Comparison of ENCODE assay signal across 18 cellular contexts in genomic region chr19:10145031-10145430, GRCh38. TPM values are rescaled to one million over a fixed set of nuclear protein-coding genes. Genes with fewer than 3 reads are reported as not detected.
DNase-seq lines count a peak whose midpoint lies in the region; ATAC-seq and TF ChIP-seq lines count a peak whose summit lies in the region.
"Had no signal": no experiment of that assay in that cellular context is flagged by ENCODE, and none has a peak within 500 bp of the region (broad histone marks: within the 10 kb centered on the region; RNA-seq: fewer than 3 reads in every experiment).

No MANE protein-coding gene starts in this region.

- H4K91ac ChIP-seq in trophoblast cell (ENCODE audit: low read depth, low read length), result no peak overlapping the region

- no peak overlapping the region for H4K12ac ChIP-seq in trophoblast cell (ENCODE audit: low read depth, low read length)

- H3K4me1 Mint-ChIP-seq in activated CD8-positive, alpha-beta memory T cell treated with anti-CD3 and anti-CD28 coated beads, Interleukin-2, amount 10 ng/mL, durations not matched to agents 7 days and 5 days, result peaks cover 29% of the 10 kb centered on the region
- peaks cover 27% of the 10 kb centered on the region for H3K4me1 Mint-ChIP-seq in activated naive CD8-positive, alpha-beta T cell treated with anti-CD3 and anti-CD28 coated beads for 36 hours
- no peaks in the 10 kb centered on the region for H3K4me1 Mint-ChIP-seq in nephron progenitor cell

- DNase-seq in activated CD8-positive, alpha-beta memory T cell treated with anti-CD3 and anti-CD28 coated beads, Interleukin-2, amount 10 ng/mL, durations not matched to agents 7 days and 5 days, result no peak
- DNase-seq in activated CD8-positive, alpha-beta memory T cell treated with anti-CD3 and anti-CD28 coated beads for 24 hours, result no peak
- DNase-seq in M059J (ENCODE audit: low read depth), result peak; percentile 25
- DNase-seq in activated naive CD8-positive, alpha-beta T cell treated with anti-CD3 and anti-CD28 coated beads for 36 hours, result no peak
- DNase-seq in trophoblast cell, result no peak
- no peak for DNase-seq in NCI-H526 treated with DMSO at 0.1 percent for 48 hours (lab: John Stamatoyannopoulos, UW)
- no peak for DNase-seq in NCI-H187 treated with DMSO at 0.1 percent for 48 hours (lab: John Stamatoyannopoulos, UW)
- no peak for DNase-seq in nephron progenitor cell
- DNase-seq: GF-D8, GOT3, KG1, MM.1S, NCI-H1105, NCI-H1694 treated with DMSO at 0.1 percent for 48 hours, NCI-H446, NCI-H748 treated with DMSO at 0.1 percent for 48 hours, PC-9 had no signal

- no peaks in the 10 kb centered on the region for H3K9me3 Mint-ChIP-seq in activated CD8-positive, alpha-beta memory T cell treated with anti-CD3 and anti-CD28 coated beads, Interleukin-2, amount 10 ng/mL, durations not matched to agents 7 days and 5 days (ENCODE audit: low read depth)
- no peaks in the 10 kb centered on the region for H3K9me3 Mint-ChIP-seq in activated naive CD8-positive, alpha-beta T cell treated with anti-CD3 and anti-CD28 coated beads for 36 hours
- no peaks in the 10 kb centered on the region for H3K9me3 Mint-ChIP-seq in nephron progenitor cell

- H3K27ac Mint-ChIP-seq in activated CD8-positive, alpha-beta memory T cell treated with anti-CD3 and anti-CD28 coated beads, Interleukin-2, amount 10 ng/mL, durations not matched to agents 7 days and 5 days, result peak overlapping the region; percentile 19
- peak overlapping the region; percentile 64 for H3K27ac Mint-ChIP-seq in activated naive CD8-positive, alpha-beta T cell treated with anti-CD3 and anti-CD28 coated beads for 36 hours
- no peak overlapping the region for H3K27ac Mint-ChIP-seq in nephron progenitor cell

- H3K4me1 ChIP-seq in trophoblast cell (ENCODE audit: control insufficient read depth in 1 of 2, insufficient read depth in 2 of 2, low read length in 2 of 2), result no peaks in the 10 kb centered on the region

- H3K79me1 ChIP-seq in trophoblast cell (ENCODE audit: low read length), result no peaks in the 10 kb centered on the region

- no peak overlapping the region for H2AFZ ChIP-seq in trophoblast cell (ENCODE audit: insufficient read depth, low read length, poor library complexity)
- H2AFZ ChIP-seq: PC-9 had no signal

- H3K9ac ChIP-seq in trophoblast cell (ENCODE audit: low read length), result peak overlapping the region; percentile 5

- no peak for TF ChIP-seq CTCF in nephron progenitor cell (IDR thresholded peaks at IDR 0.05)

- H2BK120ac ChIP-seq in trophoblast cell (ENCODE audit: insufficient read depth, low read length, poor library complexity), result no peak overlapping the region

- H2BK12ac ChIP-seq in trophoblast cell (ENCODE audit: low read length), result no peak overlapping the region

- no peaks in the 10 kb centered on the region for H3K27me3 ChIP-seq in trophoblast cell (ENCODE audit: insufficient read depth, low read length)

- H3K36me3 Mint-ChIP-seq in activated CD8-positive, alpha-beta memory T cell treated with anti-CD3 and anti-CD28 coated beads, Interleukin-2, amount 10 ng/mL, durations not matched to agents 7 days and 5 days, result peaks cover 64% of the 10 kb centered on the region
- peaks cover 56% of the 10 kb centered on the region for H3K36me3 Mint-ChIP-seq in activated naive CD8-positive, alpha-beta T cell treated with anti-CD3 and anti-CD28 coated beads for 36 hours
- H3K36me3 Mint-ChIP-seq in nephron progenitor cell (ENCODE audit: low read depth), result peaks cover 59% of the 10 kb centered on the region

- no peak overlapping the region for H3K4ac ChIP-seq in trophoblast cell (ENCODE audit: low read depth, low read length)

- CTCF ChIA-PET in activated CD8-positive, alpha-beta memory T cell treated with anti-CD3 and anti-CD28 coated beads, Interleukin-2, amount 10 ng/mL, durations not matched to agents 7 days and 5 days (lab: Charles Lee), result interaction anchor here (1.0 to 2.8 kb wide), 2 partner anchors 14 to 105 kb away, joined by 3 to 11 read pairs; no protein-coding TSS in a partner anchor

- no peak overlapping the region for H3K4me3 ChIP-seq in trophoblast cell (ENCODE audit: low read depth, low read length)
- H3K4me3 ChIP-seq: PC-9 had no signal

- no peak overlapping the region for H2AK5ac ChIP-seq in trophoblast cell (ENCODE audit: low read length)

- no peak for ATAC-seq in activated CD8-positive, alpha-beta memory T cell treated with anti-CD3 and anti-CD28 coated beads, Interleukin-2, amount 10 ng/mL, durations not matched to agents 7 days and 5 days

- H3K36me3 ChIP-seq in trophoblast cell (ENCODE audit: control insufficient read depth in 1 of 2, insufficient read depth in 2 of 2, low read length in 2 of 2), result peaks cover 75 to 85% of the 10 kb centered on the region in 2 experiments

- no peak overlapping the region for H3K4me2 ChIP-seq in trophoblast cell (ENCODE audit: low read length)
- H3K4me2 ChIP-seq: PC-9 had no signal

- H4K8ac ChIP-seq in trophoblast cell (ENCODE audit: low read depth, low read length), result no peak overlapping the region

- no peaks in the 10 kb centered on the region for H3K27me3 Mint-ChIP-seq in activated CD8-positive, alpha-beta memory T cell treated with anti-CD3 and anti-CD28 coated beads, Interleukin-2, amount 10 ng/mL, durations not matched to agents 7 days and 5 days
- H3K27me3 Mint-ChIP-seq in activated naive CD8-positive, alpha-beta T cell treated with anti-CD3 and anti-CD28 coated beads for 36 hours, result no peaks in the 10 kb centered on the region
- H3K27me3 Mint-ChIP-seq in nephron progenitor cell (ENCODE audit: low read depth, poor library complexity), result no peaks in the 10 kb centered on the region

- no peak overlapping the region for H3K18ac ChIP-seq in trophoblast cell (ENCODE audit: low read length)

- no peaks in the 10 kb centered on the region for H3K9me3 ChIP-seq in trophoblast cell (ENCODE audit: insufficient read depth, low read depth, low read length)

- no peak overlapping the region for H2BK5ac ChIP-seq in trophoblast cell (ENCODE audit: low read depth, low read length, poor library complexity)

- no peak overlapping the region for H3K23ac ChIP-seq in trophoblast cell (ENCODE audit: low read length)

- no peak overlapping the region for H3K14ac ChIP-seq in trophoblast cell (ENCODE audit: low read length)

- no peak overlapping the region for H3K4me3 Mint-ChIP-seq in activated CD8-positive, alpha-beta memory T cell treated with anti-CD3 and anti-CD28 coated beads, Interleukin-2, amount 10 ng/mL, durations not matched to agents 7 days and 5 days
- no peak overlapping the region for H3K4me3 Mint-ChIP-seq in activated naive CD8-positive, alpha-beta T cell treated with anti-CD3 and anti-CD28 coated beads for 36 hours
- H3K4me3 Mint-ChIP-seq in nephron progenitor cell, result no peak overlapping the region

- no peaks in the 10 kb centered on the region for H3K79me2 ChIP-seq in trophoblast cell (ENCODE audit: control insufficient read depth, insufficient read depth, low read length, poor library complexity)

- WGBS in trophoblast cell (ENCODE audit: extremely low coverage, insufficient coverage, insufficient read length), result no CpG with 5 or more reads among the region's 10 CpGs

- no peak overlapping the region for H3K27ac ChIP-seq in trophoblast cell (ENCODE audit: low read depth, low read length)
- H3K27ac ChIP-seq: C4-2B, PC-9 had no signal

RNA-seq across cellular contexts. Expression of gene EIF3G, which starts 25.3 kb away (rescaled TPM):
- total RNA-seq in activated CD8-positive, alpha-beta memory T cell treated with anti-CD3 and anti-CD28 coated beads, Interleukin-2, amount 10 ng/mL, durations not matched to agents 7 days and 5 days, result 100 to 1,000 TPM; 216 to 256 TPM
- total RNA-seq in M059J (2014; rRNA removed; shearing (Covaris generic)), result 261 and 266 TPM in 2 replicates
- total RNA-seq in activated naive CD8-positive, alpha-beta T cell treated with anti-CD3 and anti-CD28 coated beads for 36 hours, result 100 to 1,000 TPM; 287 to 293 TPM
- 186 and 187 TPM in 2 replicates for polyA plus RNA-seq in trophoblast cell (2013)

RNA-seq across cellular contexts. Expression of gene P2RY11, which starts 33.5 kb away (rescaled TPM):
- total RNA-seq in activated CD8-positive, alpha-beta memory T cell treated with anti-CD3 and anti-CD28 coated beads, Interleukin-2, amount 10 ng/mL, durations not matched to agents 7 days and 5 days, result 10 to 100 TPM; 36.0 to 43.7 TPM
- total RNA-seq in M059J (2014; rRNA removed; shearing (Covaris generic)), result 0.96 and 6.5 TPM in 2 replicates
- 10 to 100 TPM; 57.8 to 64.0 TPM for total RNA-seq in activated naive CD8-positive, alpha-beta T cell treated with anti-CD3 and anti-CD28 coated beads for 36 hours
- 4.1 and 4.5 TPM in 2 replicates for polyA plus RNA-seq in trophoblast cell (2013)

RNA-seq across cellular contexts. Expression of gene PPAN, which starts 38.9 kb away (rescaled TPM):
- total RNA-seq in activated CD8-positive, alpha-beta memory T cell treated with anti-CD3 and anti-CD28 coated beads, Interleukin-2, amount 10 ng/mL, durations not matched to agents 7 days and 5 days, result 100 to 1,000 TPM in 1 of 2 experiments, 10 to 100 TPM in 1; 98.5 to 115 TPM
- total RNA-seq in M059J (2014; rRNA removed; shearing (Covaris generic)), result 20.9 and 25.0 TPM in 2 replicates
- total RNA-seq in activated naive CD8-positive, alpha-beta T cell treated with anti-CD3 and anti-CD28 coated beads for 36 hours, result 100 to 1,000 TPM; 214 to 227 TPM
- 31.7 and 31.9 TPM in 2 replicates for polyA plus RNA-seq in trophoblast cell (2013)

RNA-seq across cellular contexts. Expression of gene ANGPTL6, which starts 42.6 kb away (rescaled TPM):
- total RNA-seq in activated CD8-positive, alpha-beta memory T cell treated with anti-CD3 and anti-CD28 coated beads, Interleukin-2, amount 10 ng/mL, durations not matched to agents 7 days and 5 days, result 1 to 10 TPM; 2.7 to 3.3 TPM
- 0.25 TPM in 1 of 2 replicates, not detected in the other for total RNA-seq in M059J (2014; rRNA removed; shearing (Covaris generic))
- total RNA-seq in activated naive CD8-positive, alpha-beta T cell treated with anti-CD3 and anti-CD28 coated beads for 36 hours, result 1 to 10 TPM; 8.5 to 9.8 TPM
- polyA plus RNA-seq in trophoblast cell (2013), result 0.04 TPM in 1 of 2 replicates, not detected in the other
- total RNA-seq: PC-9 had no signal

RNA-seq across cellular contexts. Expression of gene DNMT1, which starts 49.7 kb away (rescaled TPM):
- total RNA-seq in activated CD8-positive, alpha-beta memory T cell treated with anti-CD3 and anti-CD28 coated beads, Interleukin-2, amount 10 ng/mL, durations not matched to agents 7 days and 5 days, result 100 to 1,000 TPM; 433 to 500 TPM
- 199 and 263 TPM in 2 replicates for total RNA-seq in M059J (2014; rRNA removed; shearing (Covaris generic))
- 100 to 1,000 TPM; 337 to 352 TPM for total RNA-seq in activated naive CD8-positive, alpha-beta T cell treated with anti-CD3 and anti-CD28 coated beads for 36 hours
- polyA plus RNA-seq in trophoblast cell (2013), result 153 and 165 TPM in 2 replicates
